ENCODE assay signal across 8 cellular contexts in the genomic region with DNA sequence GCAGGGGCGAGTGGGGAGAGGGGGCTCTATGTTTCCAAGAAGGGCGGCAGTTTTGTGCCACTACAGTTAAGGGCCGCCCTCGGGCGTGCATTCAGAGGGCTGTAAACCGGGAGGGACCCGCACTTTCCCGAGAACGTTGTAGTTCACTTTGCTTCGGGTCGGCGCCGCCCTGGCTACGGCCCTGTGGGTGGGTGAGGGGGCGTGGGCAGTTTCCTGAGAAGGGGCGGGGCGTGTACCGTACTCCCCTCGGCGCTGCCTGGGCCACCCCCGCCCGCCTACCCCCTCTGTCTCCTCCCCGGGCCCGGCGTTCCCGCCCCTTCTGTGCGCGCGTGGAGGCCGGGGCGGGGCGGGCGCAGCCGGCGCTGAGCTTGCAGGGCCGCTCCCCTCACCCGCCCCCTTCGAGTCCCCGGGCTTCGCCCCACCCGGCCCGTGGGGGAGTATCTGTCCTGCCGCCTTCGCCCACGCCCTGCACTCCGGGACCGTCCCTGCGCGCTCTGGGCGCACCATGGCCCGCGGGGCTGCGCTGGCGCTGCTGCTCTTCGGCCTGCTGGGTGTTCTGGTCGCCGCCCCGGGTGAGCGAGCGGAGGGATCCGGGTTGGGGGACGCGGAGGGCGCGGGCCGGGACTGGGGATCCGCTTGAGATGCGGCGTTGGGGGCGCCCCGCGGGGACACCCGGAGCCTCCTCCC. TPM values are rescaled to one million over a fixed set of nuclear protein-coding genes. Genes with fewer than 3 reads are reported as not detected.
DNase-seq lines count a peak whose midpoint lies in the region; ATAC-seq, FAIRE-seq and TF ChIP-seq lines count a peak whose summit lies in the region.

A gene with protein sequence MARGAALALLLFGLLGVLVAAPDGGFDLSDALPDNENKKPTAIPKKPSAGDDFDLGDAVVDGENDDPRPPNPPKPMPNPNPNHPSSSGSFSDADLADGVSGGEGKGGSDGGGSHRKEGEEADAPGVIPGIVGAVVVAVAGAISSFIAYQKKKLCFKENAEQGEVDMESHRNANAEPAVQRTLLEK (plus strand): TSS at position 440 of the 687 bp plus-strand sequence. CDS start 66 bp downstream, at position 506.

- POLR2A ChIA-PET in RWPE1 (lab: Yijun Ruan, JAX; ENCODE audit: low non-redundant PET): no interaction called here

- H3K4me1 ChIP-seq in ascending aorta (peaks cover 0 to 22% of the 10 kb centered on the region in 2 donors), hepatocyte (ENCODE audit: insufficient read depth) (peaks cover 33% of the 10 kb centered on the region)

- peak within 1 kb of the TSS; percentile 81 for H3K27ac ChIP-seq in RWPE1
- peak within 1 kb of the TSS; percentile 76 to 79 for H3K27ac ChIP-seq in ascending aorta
- peak within 1 kb of the TSS; percentile 95 for H3K27ac ChIP-seq in hepatocyte
- peak within 1 kb of the TSS; percentile 65 to 96 (median 94) for H3K27ac ChIP-seq in skin epidermis

- CTCF ChIA-PET in RWPE1 (lab: Yijun Ruan, JAX): no interaction called here

- intact Hi-C loops in ascending aorta (cut with DNase I): loop anchor here (2.0 to 10.0 kb wide), 6 partner anchors 82 to 1299 kb away; a partner anchor contains a TSS

- peaks cover 32% of the 10 kb centered on the region for H4K20me1 ChIP-seq in hepatocyte (ENCODE audit: insufficient read depth, poor library complexity, severe bottlenecking)

- no peaks in the 10 kb centered on the region for H3K9me3 ChIP-seq in ascending aorta
- H3K9me3 ChIP-seq in hepatocyte (ENCODE audit: low read depth): no peaks in the 10 kb centered on the region

- TF ChIP-seq CTCF in RWPE1 (conservative IDR thresholded peaks at IDR 0.05; ENCODE audit: low read depth) (no peak), ascending aorta (IDR thresholded peaks at IDR 0.05) (no peak), hepatocyte (IDR thresholded peaks at IDR 0.05; ENCODE audit: poor library complexity) (no peak)

- ATAC-seq in HG02759 (IDR thresholded peaks at IDR 0.05; ENCODE audit: unreplicated experiment): peak; percentile 91

- H3K27me3 ChIP-seq in ascending aorta (no peaks in the 10 kb centered on the region), hepatocyte (no peaks in the 10 kb centered on the region)

- no peak for TF ChIP-seq POLR2A in GM12891 (IDR thresholded peaks at IDR 0.05; ENCODE audit: low read depth, low read length)

- H3K9me2 ChIP-seq in hepatocyte (replicated peaks; ENCODE audit: insufficient read depth): no peaks in the 10 kb centered on the region

- H3K4me3 ChIP-seq in ascending aorta (peak within 1 kb of the TSS; percentile 86 to 94), hepatocyte (peak within 1 kb of the TSS; percentile 97), skin epidermis (peak within 1 kb of the TSS; percentile 76 to 95 (median 91))

- H3K36me3 ChIP-seq in ascending aorta (no peaks in the 10 kb centered on the region), hepatocyte (replicated peaks; ENCODE audit: insufficient read depth, low read depth) (no peaks in the 10 kb centered on the region)

- FAIRE-seq in GM12891 (lab: Jason Lieb, UNC): peak; percentile 95

- H3K79me2 ChIP-seq in hepatocyte: peaks cover 48% of the 10 kb centered on the region

- H3K4me2 ChIP-seq in hepatocyte: peak within 1 kb of the TSS; percentile 81

- H2AFZ ChIP-seq in hepatocyte: peak within 1 kb of the TSS; percentile 75

- DNase-seq in GM12891 (ENCODE audit: insufficient read length, low spot score): peak; percentile 92
- peak; percentile 71 for DNase-seq in RWPE1 (ENCODE audit: low spot score)
- DNase-seq in ascending aorta (ENCODE audit: low spot score in 2 of 2): peak; percentile 39 to 96
- DNase-seq in hepatocyte (ENCODE audit: low spot score): peak; percentile 97
- DNase-seq in NCI-H345 treated with DMSO at 0.1 percent for 48 hours (lab: John Stamatoyannopoulos, UW; ENCODE audit: unreplicated experiment): no peak
- no peak for DNase-seq in NCI-H1436 (lab: John Stamatoyannopoulos, UW)

- 0% methylated on average over 11 of the region's 73 CpGs for WGBS in hepatocyte (ENCODE audit: low lambda C conversion rate, missing lambda C conversion rate)

TF ChIP-seq in GM12891, 5 proteins besides CTCF, POLR2A, EP300 and RAD21:
- no peak for TF ChIP-seq PAX5 (IDR thresholded peaks at IDR 0.05; ENCODE audit: insufficient read depth, low read length, severe bottlenecking)
- TF ChIP-seq POLR2AphosphoS5 (IDR thresholded peaks at IDR 0.05; ENCODE audit: low read depth, low read length): no peak
- TF ChIP-seq POU2F2 (IDR thresholded peaks at IDR 0.05; ENCODE audit: low read depth, low read length): no peak
- TF ChIP-seq TAF1 (IDR thresholded peaks at IDR 0.05; ENCODE audit: low read depth, low read length): 0 out of 2 replicates have a peak, but pooled peaks have one; percentile 16
- TF ChIP-seq SPI1 (IDR thresholded peaks at IDR 0.05; ENCODE audit: low read depth, low read length): no peak

RNA-seq across cellular contexts. Expression of the gene that starts here (rescaled TPM):
- polyA plus RNA-seq in GM12891 (2012; ENCODE audit: low read depth, missing spikeins): 91.8 TPM
- total RNA-seq in ascending aorta (262 TPM), hepatocyte (329 and 362 TPM in 2 replicates)
- polyA plus RNA-seq in hepatocyte: 565 and 637 TPM in 2 replicates

Comparison
In these comparisons a context has a peak if more than half of its experiments do, and no peak if none do; other contexts are left out.
1. DNase-seq: peak in GM12891 (single experiment), RWPE1 (single experiment), ascending aorta (2 of 2) and hepatocyte (single experiment); none in NCI-H345 treated with DMSO at 0.1 percent for 48 hours (single experiment) and NCI-H1436 (single experiment).
2. Peak in every context shown above with its lines, with median percentiles within 50 percentile points of each other: H3K27ac ChIP-seq and H3K4me3 ChIP-seq.